In genomic region chr11:65592840-65593517, GRCh38 we compare ENCODE assay signal across 8 cellular contexts. TPM values are rescaled to one million over a fixed set of nuclear protein-coding genes. Genes with fewer than 3 reads are reported as not detected.
DNase-seq lines count a peak whose midpoint lies in the region; ATAC-seq and TF ChIP-seq lines count a peak whose summit lies in the region.
"Had no signal": no experiment of that assay in that cellular context is flagged by ENCODE, and none has a peak within 500 bp of the region (broad histone marks: within the 10 kb centered on the region; RNA-seq: fewer than 3 reads in every experiment).

No MANE protein-coding gene starts in this region.

- H3K9me3 ChIP-seq in colonic mucosa (no peaks in the 10 kb centered on the region), lower lobe of right lung (no peaks in the 10 kb centered on the region)

- no peaks in the 10 kb centered on the region for H3K27me3 ChIP-seq in colonic mucosa
- no peaks in the 10 kb centered on the region for H3K27me3 ChIP-seq in lower lobe of right lung (ENCODE audit: low read depth)

- peak; percentile 70 for DNase-seq in NCI-H1105 treated with DMSO at 0.1 percent for 48 hours (lab: John Stamatoyannopoulos, UW)
- DNase-seq in colonic mucosa: no peak
- DNase-seq in lower lobe of right lung: no peak
- DNase-seq in NAMALWA (ENCODE audit: low spot score): no peak
- no peak for DNase-seq in anterior cingulate cortex (lab: John Stamatoyannopoulos, UW)
- DNase-seq in activated effector memory CD4-positive, alpha-beta T cell treated with anti-CD3 and anti-CD28 coated beads, Interleukin-2, amount 50 U/mL, for 16 hours: no peak
- DNase-seq: SHP77 treated with DMSO at 0.1 percent for 48 hours had no signal

- H3K9ac ChIP-seq in colonic mucosa (ENCODE audit: low read depth in 2 of 2, low read length in 2 of 2): peak overlapping the region; percentile 9 to 16

- H3K4me3 ChIP-seq in colonic mucosa (peak overlapping the region; percentile 17), lower lobe of right lung (peak overlapping the region; percentile 14)

- H3K27ac ChIP-seq in colonic mucosa (peak overlapping the region; percentile 54), lower lobe of right lung (peak overlapping the region; percentile 58), temporal lobe (ENCODE audit: low read depth, low read length) (peak overlapping the region; percentile 50)

- ATAC-seq in lower lobe of right lung: no peak

- H3K4me1 ChIP-seq in colonic mucosa (peaks cover 5% of the 10 kb centered on the region), lower lobe of right lung (peaks cover 29% of the 10 kb centered on the region)

- H3K36me3 ChIP-seq in colonic mucosa: peaks cover 4% of the 10 kb centered on the region
- H3K36me3 ChIP-seq in lower lobe of right lung: peaks cover 55% of the 10 kb centered on the region

- TF ChIP-seq CTCF in colonic mucosa (IDR thresholded peaks at IDR 0.05): no peak
- no peak for TF ChIP-seq CTCF in lower lobe of right lung (IDR thresholded peaks at IDR 0.05)

- intact Hi-C loops in colonic mucosa (cut with DNase I) (loop anchor here (5.0 kb wide), 1 partner anchor 51 kb away; no protein-coding TSS in a partner anchor), lower lobe of right lung (cut with DNase I) (no loop called here)

RNA-seq across cellular contexts. Expression of gene KCNK7, which starts 2.6 kb away (rescaled TPM):
- under 1 TPM; 0.40 to 0.69 TPM for total RNA-seq in colonic mucosa
- total RNA-seq in lower lobe of right lung: 1.7 TPM
- total RNA-seq in temporal lobe: not detected

RNA-seq across cellular contexts. Expression of gene EHBP1L1, which starts 17.1 kb away (rescaled TPM):
- 10 to 100 TPM; 58.5 to 78.5 TPM for total RNA-seq in colonic mucosa
- total RNA-seq in lower lobe of right lung: 110 TPM
- 14.0 TPM for total RNA-seq in temporal lobe

RNA-seq across cellular contexts. Expression of gene FAM89B, which starts 20.6 kb away (rescaled TPM):
- total RNA-seq in colonic mucosa (10 to 100 TPM; 27.4 to 32.2 TPM), lower lobe of right lung (48.6 TPM), temporal lobe (21.9 TPM)

RNA-seq across cellular contexts. Expression of gene MAP3K11, which starts 21.0 kb away (rescaled TPM):
- total RNA-seq in colonic mucosa (100 to 1,000 TPM in 1 of 2 donors, 10 to 100 TPM in 1; 92.7 to 102 TPM), lower lobe of right lung (113 TPM), temporal lobe (6.9 TPM)

RNA-seq across cellular contexts. Expression of gene PCNX3, which starts 22.6 kb away (rescaled TPM):
- 10 to 100 TPM; 41.5 to 72.4 TPM for total RNA-seq in colonic mucosa
- 32.4 TPM for total RNA-seq in lower lobe of right lung
- 10.1 TPM for total RNA-seq in temporal lobe
